26 cellular contexts compared by ENCODE assay signal in the genomic region with DNA sequence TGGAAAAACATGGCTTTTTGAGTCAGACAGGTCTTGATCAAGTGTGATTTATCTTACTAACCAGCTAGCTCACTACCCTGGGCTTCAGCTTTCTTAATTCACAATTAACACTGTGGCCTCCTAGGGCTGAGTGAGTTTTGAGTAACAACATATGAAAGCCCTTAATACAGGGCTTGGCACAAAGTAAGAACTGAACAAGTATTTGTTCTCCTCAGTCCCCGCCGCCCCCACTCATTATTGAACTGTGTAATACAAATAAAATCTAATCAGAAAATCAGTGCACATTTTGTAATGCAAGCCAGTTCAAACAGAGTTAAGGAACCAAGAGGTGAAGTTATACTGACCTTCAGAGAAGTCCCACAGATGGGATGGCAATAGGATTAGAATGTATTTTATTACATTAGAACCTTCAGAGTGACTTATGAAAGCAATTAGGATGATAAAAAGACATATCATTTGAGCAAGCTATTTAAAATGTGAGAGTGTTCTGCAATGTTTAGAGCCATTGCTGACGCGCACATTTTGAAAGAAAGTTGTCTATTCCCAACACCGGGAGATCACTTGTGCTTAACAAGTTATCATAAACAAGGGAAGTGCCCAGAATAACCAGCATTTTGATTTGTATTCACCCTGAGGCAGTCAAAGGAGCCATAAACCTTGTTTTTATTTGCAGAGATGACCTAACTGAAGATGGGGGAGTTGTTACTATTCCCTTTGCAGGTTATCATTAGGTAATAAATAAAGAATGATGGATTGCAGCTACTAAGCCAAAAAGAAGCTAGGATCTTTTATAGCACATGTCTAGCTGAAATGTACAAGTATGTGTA. TPM values are rescaled to one million over a fixed set of nuclear protein-coding genes. Genes with fewer than 3 reads are reported as not detected.
DNase-seq lines count a peak whose midpoint lies in the region; ATAC-seq and TF ChIP-seq lines count a peak whose summit lies in the region.
"Had no signal": no experiment of that assay in that cellular context is flagged by ENCODE, and none has a peak within 500 bp of the region (broad histone marks: within the 10 kb centered on the region; RNA-seq: fewer than 3 reads in every experiment).

No MANE protein-coding gene starts in this region.

- peaks cover 0 to 6% of the 10 kb centered on the region in 2 donors for H3K4me1 ChIP-seq in left lung
- H3K4me1 ChIP-seq in upper lobe of right lung: peaks cover 5% of the 10 kb centered on the region
- H3K4me1 ChIP-seq: SJSA1 had no signal

- H3K9me3 ChIP-seq in left lung: no peaks in the 10 kb centered on the region
- no peaks in the 10 kb centered on the region for H3K9me3 ChIP-seq in upper lobe of right lung
- H3K9me3 ChIP-seq: SJSA1 had no signal

- H3K27ac ChIP-seq in VCaP (peak overlapping the region; percentile 90), left lung (no peak overlapping the region), upper lobe of right lung (no peak overlapping the region)
- H3K27ac ChIP-seq: 22Rv1, C4-2B, SJSA1 had no signal

- no peaks in the 10 kb centered on the region for H3K36me3 ChIP-seq in left lung
- no peaks in the 10 kb centered on the region for H3K36me3 ChIP-seq in upper lobe of right lung

- peak; percentile 76 for ATAC-seq in left lung
- peak; percentile 60 for ATAC-seq in upper lobe of right lung
- no peak for ATAC-seq in omental fat pad (ENCODE audit: low FRiP score)
- ATAC-seq: CD8-positive, alpha-beta T cell; K562 had no signal

- H3K4me3 ChIP-seq in left lung: no peak overlapping the region
- H3K4me3 ChIP-seq in upper lobe of right lung: no peak overlapping the region
- H3K4me3 ChIP-seq: K562, SJSA1 had no signal

- no peaks in the 10 kb centered on the region for H3K27me3 ChIP-seq in left lung
- no peaks in the 10 kb centered on the region for H3K27me3 ChIP-seq in upper lobe of right lung
- H3K27me3 ChIP-seq: SJSA1 had no signal

- intact Hi-C loops in left lung (cut with DNase I) (no loop called here), upper lobe of right lung (cut with DNase I) (no loop called here), cardiac septum (cut with DNase I) (no loop called here)

- peak; percentile 34 for DNase-seq in DMS79 treated with DMSO at 0.1 percent for 48 hours (lab: John Stamatoyannopoulos, UW)
- DNase-seq in DMS79 (lab: John Stamatoyannopoulos, UW): no peak
- DNase-seq in left lung: no peak
- DNase-seq in upper lobe of right lung: no peak
- DNase-seq in cardiac septum (ENCODE audit: low spot score): no peak
- DNase-seq in kidney glomerular epithelial cell (lab: John Stamatoyannopoulos, UW): no peak
- no peak for DNase-seq in omental fat pad (ENCODE audit: low spot score)
- DNase-seq: CD8-positive, alpha-beta T cell; DMS 273 treated with DMSO at 0.1 percent for 48 hours; DND-41; Kasumi-1; NCI-H1105 treated with DMSO at 0.1 percent for 48 hours; NCI-H146; NCI-H1930; NCI-H2107; NCI-H510A; NCI-H69; Right ventricle myocardium superior; RPMI8226 had no signal

- TF ChIP-seq CTCF in VCaP (conservative IDR thresholded peaks at IDR 0.05): no peak
- TF ChIP-seq CTCF in left lung (IDR thresholded peaks at IDR 0.05): no peak
- no peak for TF ChIP-seq CTCF in upper lobe of right lung (IDR thresholded peaks at IDR 0.05)
- TF ChIP-seq CTCF in omental fat pad (IDR thresholded peaks at IDR 0.05): no peak

RNA-seq across cellular contexts. Expression of gene ADAMTS16, which starts 19.4 kb away (rescaled TPM):
- total RNA-seq in left lung: 10 to 100 TPM in 1 of 2 donors, under 1 TPM in 1; 0.29 to 28.7 TPM
- total RNA-seq in upper lobe of right lung: 0.26 TPM
- total RNA-seq in cardiac septum: not detected
- total RNA-seq in omental fat pad: 1 to 10 TPM in 2 of 4 donors, under 1 TPM in 2; 0.50 to 1.9 (median 1.3) TPM
- total RNA-seq: B cell; CD8-positive, alpha-beta T cell; K562; MCF 10A had no signal
